In the genomic region with DNA sequence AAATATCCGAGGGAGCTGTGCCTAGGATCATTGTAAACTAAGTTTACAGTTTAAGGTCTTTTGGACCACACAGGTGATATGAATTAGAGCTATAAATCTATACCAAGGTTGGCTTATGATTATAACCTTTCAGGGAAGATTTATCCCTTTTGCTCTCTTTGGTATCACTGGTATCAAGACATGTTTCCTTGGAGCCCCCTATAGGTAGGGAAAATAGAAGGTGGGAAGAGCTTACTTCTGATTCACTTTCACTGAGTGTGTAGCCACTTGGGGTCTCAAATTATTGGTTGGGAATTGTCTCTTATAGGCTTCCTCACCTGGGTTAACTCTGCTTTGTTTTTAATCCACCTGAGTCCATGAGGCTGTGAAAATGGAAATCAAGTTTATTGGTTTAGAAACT, we compare ENCODE assay signal across 23 cellular contexts.
DNase-seq lines count a peak whose midpoint lies in the region; FAIRE-seq and TF ChIP-seq lines count a peak whose summit lies in the region.
"Had no signal": no experiment of that assay in that cellular context is flagged by ENCODE, and none has a peak within 500 bp of the region (broad histone marks: within the 10 kb centered on the region; RNA-seq: fewer than 3 reads in every experiment).

No MANE protein-coding gene starts in this region.

- no peaks in the 10 kb centered on the region for H3K36me3 ChIP-seq in kidney epithelial cell (ENCODE audit: control insufficient read depth, insufficient read depth, low read length)
- H3K36me3 ChIP-seq: transverse colon had no signal

- H3K27me3 ChIP-seq in kidney epithelial cell (ENCODE audit: control insufficient read depth, insufficient read depth, low read length), result no peaks in the 10 kb centered on the region
- H3K27me3 ChIP-seq: dorsolateral prefrontal cortex, transverse colon had no signal

- TF ChIP-seq CTCF in D721Med (IDR thresholded peaks at IDR 0.05; ENCODE audit: insufficient read depth, missing control alignments) (peak; percentile 23), cardiac fibroblast (IDR thresholded peaks at IDR 0.05; ENCODE audit: low read depth, low read length) (peak; percentile 18), kidney epithelial cell (IDR thresholded peaks at IDR 0.05; ENCODE audit: insufficient read depth, low read length, poor library complexity, severe bottlenecking) (peak; percentile 9), GM13976 (IDR thresholded peaks at IDR 0.05; ENCODE audit: borderline replicate concordance, control extremely low read depth, extremely low read depth, insufficient read depth, missing control alignments) (no peak)

- DNase-seq in D721Med (ENCODE audit: insufficient read length, low spot score) (no peak), cardiac fibroblast (ENCODE audit: low read depth in 2 of 2) (peak in 1 of 2 donors; percentile 7), kidney epithelial cell (ENCODE audit: low read depth) (no peak), GM13976 (ENCODE audit: low spot score) (no peak), hypothalamus (lab: John Stamatoyannopoulos, UW) (no peak), dedifferentiated amniotic fluid mesenchymal stem cell (ENCODE audit: extremely low spot score) (no peak)
- no peak for DNase-seq in stimulated activated CD8-positive, alpha-beta memory T cell treated with anti-CD3 and anti-CD28 coated beads, Interleukin-4, amount 100 ng/mL, for 48 hours
- DNase-seq: activated CD8-positive, alpha-beta memory T cell treated with anti-CD3 and anti-CD28 coated beads, Interleukin-2, amount 50 U/mL, for 4 hours; aorta; caudate nucleus; dorsolateral prefrontal cortex; foreskin melanocyte; GF-D8; islet precursor cell; KG1; NCI-H1694; NCI-H2171 treated with DMSO at 0.1 percent for 48 hours; NCI-H526 treated with DMSO at 0.1 percent for 48 hours; T-helper 9 cell; transverse colon had no signal

- no peak for FAIRE-seq in D721Med (lab: Jason Lieb, UNC)
- FAIRE-seq: GM18507 had no signal

- no peak for TF ChIP-seq EP300 in Ishikawa (IDR thresholded peaks at IDR 0.05; ENCODE audit: borderline replicate concordance)

- TF ChIP-seq RAD21 in Ishikawa (IDR thresholded peaks at IDR 0.05; ENCODE audit: low read depth), result peak; percentile 25; the same call in 1 of the 2 replicates

- in situ Hi-C loops in GM13976 (cut with MboI; ENCODE audit: low sequenced_read_pairs, unreplicated experiment), result no loop called here

- H3K4me3 ChIP-seq in cardiac fibroblast (replicated peaks in 1 of 2; ENCODE audit: low read depth in 2 of 2, low read length in 2 of 2) (no peak overlapping the region), kidney epithelial cell (ENCODE audit: low read depth, low read length) (no peak overlapping the region)
- H3K4me3 ChIP-seq: dorsolateral prefrontal cortex, lung, transverse colon had no signal

TF ChIP-seq in Ishikawa, 13 proteins besides CTCF, POLR2A, EP300 and RAD21:
- TF ChIP-seq CREB1 (IDR thresholded peaks at IDR 0.05; ENCODE audit: low read depth) (no peak), EGR1 (IDR thresholded peaks at IDR 0.05) (no peak), TCF12 (IDR thresholded peaks at IDR 0.05; ENCODE audit: low read depth) (no peak), YY1 (IDR thresholded peaks at IDR 0.05; ENCODE audit: low read depth) (no peak), ZBTB7A (IDR thresholded peaks at IDR 0.05; ENCODE audit: low read depth) (no peak), NFIC (IDR thresholded peaks at IDR 0.05) (no peak), TAF1 (IDR thresholded peaks at IDR 0.05; ENCODE audit: low read depth) (no peak), CEBPB (IDR thresholded peaks at IDR 0.05) (no peak), FOXM1 (IDR thresholded peaks at IDR 0.05; ENCODE audit: borderline replicate concordance, low read depth) (no peak), TEAD4 (IDR thresholded peaks at IDR 0.05) (no peak)
- TF ChIP-seq, protein P1, sequence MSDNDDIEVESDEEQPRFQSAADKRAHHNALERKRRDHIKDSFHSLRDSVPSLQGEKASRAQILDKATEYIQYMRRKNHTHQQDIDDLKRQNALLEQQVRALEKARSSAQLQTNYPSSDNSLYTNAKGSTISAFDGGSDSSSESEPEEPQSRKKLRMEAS (IDR thresholded peaks at IDR 0.05), result no peak
- TF ChIP-seq, protein P2, sequence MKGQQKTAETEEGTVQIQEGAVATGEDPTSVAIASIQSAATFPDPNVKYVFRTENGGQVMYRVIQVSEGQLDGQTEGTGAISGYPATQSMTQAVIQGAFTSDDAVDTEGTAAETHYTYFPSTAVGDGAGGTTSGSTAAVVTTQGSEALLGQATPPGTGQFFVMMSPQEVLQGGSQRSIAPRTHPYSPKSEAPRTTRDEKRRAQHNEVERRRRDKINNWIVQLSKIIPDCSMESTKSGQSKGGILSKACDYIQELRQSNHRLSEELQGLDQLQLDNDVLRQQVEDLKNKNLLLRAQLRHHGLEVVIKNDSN (IDR thresholded peaks at IDR 0.05), result no peak
- TF ChIP-seq, protein P3, sequence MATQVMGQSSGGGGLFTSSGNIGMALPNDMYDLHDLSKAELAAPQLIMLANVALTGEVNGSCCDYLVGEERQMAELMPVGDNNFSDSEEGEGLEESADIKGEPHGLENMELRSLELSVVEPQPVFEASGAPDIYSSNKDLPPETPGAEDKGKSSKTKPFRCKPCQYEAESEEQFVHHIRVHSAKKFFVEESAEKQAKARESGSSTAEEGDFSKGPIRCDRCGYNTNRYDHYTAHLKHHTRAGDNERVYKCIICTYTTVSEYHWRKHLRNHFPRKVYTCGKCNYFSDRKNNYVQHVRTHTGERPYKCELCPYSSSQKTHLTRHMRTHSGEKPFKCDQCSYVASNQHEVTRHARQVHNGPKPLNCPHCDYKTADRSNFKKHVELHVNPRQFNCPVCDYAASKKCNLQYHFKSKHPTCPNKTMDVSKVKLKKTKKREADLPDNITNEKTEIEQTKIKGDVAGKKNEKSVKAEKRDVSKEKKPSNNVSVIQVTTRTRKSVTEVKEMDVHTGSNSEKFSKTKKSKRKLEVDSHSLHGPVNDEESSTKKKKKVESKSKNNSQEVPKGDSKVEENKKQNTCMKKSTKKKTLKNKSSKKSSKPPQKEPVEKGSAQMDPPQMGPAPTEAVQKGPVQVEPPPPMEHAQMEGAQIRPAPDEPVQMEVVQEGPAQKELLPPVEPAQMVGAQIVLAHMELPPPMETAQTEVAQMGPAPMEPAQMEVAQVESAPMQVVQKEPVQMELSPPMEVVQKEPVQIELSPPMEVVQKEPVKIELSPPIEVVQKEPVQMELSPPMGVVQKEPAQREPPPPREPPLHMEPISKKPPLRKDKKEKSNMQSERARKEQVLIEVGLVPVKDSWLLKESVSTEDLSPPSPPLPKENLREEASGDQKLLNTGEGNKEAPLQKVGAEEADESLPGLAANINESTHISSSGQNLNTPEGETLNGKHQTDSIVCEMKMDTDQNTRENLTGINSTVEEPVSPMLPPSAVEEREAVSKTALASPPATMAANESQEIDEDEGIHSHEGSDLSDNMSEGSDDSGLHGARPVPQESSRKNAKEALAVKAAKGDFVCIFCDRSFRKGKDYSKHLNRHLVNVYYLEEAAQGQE (IDR thresholded peaks at IDR 0.05; ENCODE audit: low read depth), result no peak
TF ChIP-seq in Ishikawa: peak in this region for 0.
